8 cellular contexts compared by ENCODE assay signal in the genomic region with DNA sequence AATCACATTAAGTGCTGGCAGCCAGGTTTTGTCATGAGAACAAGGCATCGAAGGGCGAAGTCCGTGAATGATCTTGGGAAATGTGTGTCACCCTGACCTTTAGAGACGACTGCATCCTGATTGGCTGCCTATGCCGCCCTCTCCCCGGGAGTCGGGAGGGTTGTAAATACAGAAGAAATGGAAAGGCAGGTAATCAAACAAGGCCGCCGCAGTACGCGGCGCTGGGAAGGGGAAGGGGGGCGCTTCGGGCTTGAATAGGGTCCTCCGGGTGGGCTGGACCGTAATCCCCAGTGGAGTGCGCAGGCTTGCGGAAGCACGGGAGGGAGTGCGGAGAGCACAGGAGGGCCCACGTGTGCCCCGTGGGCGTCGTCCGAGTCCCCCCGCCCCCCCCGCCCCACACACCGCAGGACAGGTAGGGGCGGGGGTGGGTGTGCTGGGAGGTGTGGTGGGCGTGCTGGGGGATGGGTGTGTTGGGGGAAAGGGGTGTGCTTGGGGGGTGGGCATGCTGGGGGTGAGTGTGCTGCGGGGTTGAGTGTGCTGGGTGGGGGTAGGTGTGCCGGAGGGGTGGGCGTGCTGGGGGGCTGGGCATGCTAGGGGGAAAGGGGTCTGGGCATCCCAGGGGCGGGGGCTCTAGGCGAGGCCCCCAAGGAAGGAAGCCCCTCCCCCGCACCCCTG.
DNase-seq lines count a peak whose midpoint lies in the region; ATAC-seq and TF ChIP-seq lines count a peak whose summit lies in the region.

No MANE protein-coding gene starts in this region.

- H3K9me3 Mint-ChIP-seq in IgD-negative memory B cell: no peaks in the 10 kb centered on the region

- POLR2A ChIA-PET in BJ (lab: Charles Lee): interaction anchor here (0.6 to 0.9 kb wide), 2 partner anchors 19 to 61 kb away, joined by 3 to 6 read pairs; no protein-coding TSS in a partner anchor

- peak overlapping the region; percentile 86 to 99 (median 96) for H3K4me3 Mint-ChIP-seq in IgD-negative memory B cell

- TF ChIP-seq CTCF in BJ (IDR thresholded peaks at IDR 0.05; ENCODE audit: insufficient read depth, low read depth, low read length) (no peak), WI38 (IDR thresholded peaks at IDR 0.05; ENCODE audit: low read depth, low read length) (no peak)

- no peaks in the 10 kb centered on the region for H3K27me3 ChIP-seq in BJ (ENCODE audit: control insufficient read depth, insufficient read depth, low read length)

- no peak for ATAC-seq in HG03025 (IDR thresholded peaks at IDR 0.05; ENCODE audit: low FRiP score, unreplicated experiment)
- ATAC-seq in HG03039 (IDR thresholded peaks at IDR 0.05; ENCODE audit: unreplicated experiment): no peak

- H3K36me3 ChIP-seq in BJ (ENCODE audit: control insufficient read depth, insufficient read depth, low read length): no peaks in the 10 kb centered on the region

- H3K36me3 Mint-ChIP-seq in IgD-negative memory B cell: no peaks in the 10 kb centered on the region

- H3K27ac Mint-ChIP-seq in IgD-negative memory B cell: peak overlapping the region; percentile 47 to 95 (median 64)

- H3K4me3 ChIP-seq in BJ (ENCODE audit: low read depth, low read length) (peak overlapping the region; percentile 92), WI38 (ENCODE audit: low read depth, low read length) (peak overlapping the region; percentile 86)

- H3K4me1 Mint-ChIP-seq in IgD-negative memory B cell: peaks cover 5 to 12% (median 7%) of the 10 kb centered on the region in 3 donors

- H3K27me3 Mint-ChIP-seq in IgD-negative memory B cell: no peaks in the 10 kb centered on the region

- DNase-seq in BJ (ENCODE audit: low read depth): no peak
- peak; percentile 33 for DNase-seq in central memory CD4-positive, alpha-beta T cell
- peak; percentile 83 for DNase-seq in left kidney (ENCODE audit: low read depth, low spot score)
- peak; percentile 75 for DNase-seq in stimulated activated CD4-positive, alpha-beta T cell treated with anti-CD3 and anti-CD28 coated beads, Interleukin-2, amount 100 ng/mL, for 4 hours (ENCODE audit: low read depth)

- CTCF ChIA-PET in BJ (lab: Yijun Ruan, JAX): interaction anchor here (0.5 to 0.8 kb wide), 2 partner anchors 188 to 694 kb away, joined by 3 to 6 read pairs; no protein-coding TSS in a partner anchor
